Comparison of ENCODE assay signal across 8 cellular contexts in the genomic region with DNA sequence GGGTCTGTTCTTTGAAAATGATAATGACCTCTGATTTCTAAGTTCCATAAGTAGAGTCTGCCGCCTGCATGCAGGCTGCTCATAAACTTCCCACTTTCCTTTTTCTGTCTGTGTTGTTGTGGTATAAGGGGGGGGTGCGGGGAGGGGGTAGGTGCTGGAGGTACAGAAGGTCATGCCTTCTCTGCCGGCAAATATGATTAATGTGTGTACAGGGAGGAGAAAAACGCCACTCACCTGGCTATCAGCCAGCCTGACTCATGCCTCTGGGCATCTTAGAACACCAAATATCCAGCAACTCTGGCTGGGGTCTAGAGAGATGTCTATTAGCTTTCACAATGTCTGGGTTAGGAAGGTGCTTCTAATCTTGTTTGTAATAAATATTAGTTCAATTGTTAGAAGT.
DNase-seq lines count a peak whose midpoint lies in the region; ATAC-seq and TF ChIP-seq lines count a peak whose summit lies in the region.

No MANE protein-coding gene starts in this region.

- peaks cover 73% of the 10 kb centered on the region for H3K4me1 Mint-ChIP-seq in neural crest cell
- H3K4me1 Mint-ChIP-seq in endothelial cell (ENCODE audit: unreplicated experiment), result peaks cover 12% of the 10 kb centered on the region
- H3K4me1 Mint-ChIP-seq in endodermal cell, result peaks cover 26% of the 10 kb centered on the region

- no peaks in the 10 kb centered on the region for H3K36me3 Mint-ChIP-seq in neural crest cell (ENCODE audit: low read depth)
- peaks cover 4% of the 10 kb centered on the region for H3K36me3 Mint-ChIP-seq in endothelial cell (ENCODE audit: low read depth, unreplicated experiment)
- no peaks in the 10 kb centered on the region for H3K36me3 Mint-ChIP-seq in endodermal cell (ENCODE audit: low read depth)

- no peak overlapping the region for H3K9ac ChIP-seq in endodermal cell (ENCODE audit: extremely low read depth, low read length, poor library complexity, severe bottlenecking)

- H3K4me1 ChIP-seq in endodermal cell (ENCODE audit: control insufficient read depth, insufficient read depth, low read length), result peaks cover 6% of the 10 kb centered on the region

- H3K36me3 ChIP-seq in endodermal cell (ENCODE audit: control insufficient read depth, insufficient read depth, low read length), result peaks cover 17% of the 10 kb centered on the region

- no peaks in the 10 kb centered on the region for H3K9me3 ChIP-seq in endodermal cell (ENCODE audit: control insufficient read depth, low read length)

- H3K27me3 Mint-ChIP-seq in neural crest cell (ENCODE audit: low read depth) (no peaks in the 10 kb centered on the region), endothelial cell (ENCODE audit: unreplicated experiment) (peaks cover 2% of the 10 kb centered on the region), endodermal cell (ENCODE audit: insufficient read depth) (no peaks in the 10 kb centered on the region)

- H3K9me3 Mint-ChIP-seq in neural crest cell (no peaks in the 10 kb centered on the region), endothelial cell (ENCODE audit: unreplicated experiment) (no peaks in the 10 kb centered on the region), endodermal cell (no peaks in the 10 kb centered on the region)

- DNase-seq in GM20000 (ENCODE audit: low spot score), result peak; percentile 10
- DNase-seq in NCI-H2029 (lab: John Stamatoyannopoulos, UW), result peak; percentile 49
- DNase-seq in dermis blood vessel endothelial cell, result peak; percentile 97
- DNase-seq in neural crest cell (ENCODE audit: low read depth, low spot score), result no peak
- DNase-seq in endothelial cell (ENCODE audit: low spot score), result no peak
- no peak for DNase-seq in endodermal cell
- no peak for DNase-seq in activated effector memory CD4-positive, alpha-beta T cell treated with Interleukin-2 at 50 U/mL for 16 hours

- H3K27ac Mint-ChIP-seq in neural crest cell (ENCODE audit: unreplicated experiment) (peak overlapping the region; percentile 31), endothelial cell (ENCODE audit: unreplicated experiment) (no peak overlapping the region), endodermal cell (no peak overlapping the region)

- TF ChIP-seq CTCF in GM20000 (IDR thresholded peaks at IDR 0.05; ENCODE audit: extremely low read depth, missing control alignments) (no peak), neural crest cell (conservative IDR thresholded peaks at IDR 0.05) (no peak), endothelial cell (IDR thresholded peaks at IDR 0.05; ENCODE audit: unreplicated experiment) (no peak), endodermal cell (conservative IDR thresholded peaks at IDR 0.05) (no peak)

- ATAC-seq in GM19467 (IDR thresholded peaks at IDR 0.05; ENCODE audit: unreplicated experiment), result no peak

- peak overlapping the region; percentile 32 for H3K4me3 Mint-ChIP-seq in neural crest cell
- no peak overlapping the region for H3K4me3 Mint-ChIP-seq in endothelial cell (ENCODE audit: unreplicated experiment)
- H3K4me3 Mint-ChIP-seq in endodermal cell, result no peak overlapping the region

- H3K27me3 ChIP-seq in endodermal cell (ENCODE audit: control insufficient read depth, insufficient read depth, low read length, poor library complexity, severe bottlenecking), result no peaks in the 10 kb centered on the region

- H3K4me3 ChIP-seq in endodermal cell (ENCODE audit: low read length), result no peak overlapping the region

- 88% methylated on average over 4 of the region's 4 CpGs; no CpG with 5 or more reads in 1 of the 2 experiments for WGBS in endodermal cell (ENCODE audit: insufficient coverage in 1 of 2, insufficient read length in 1 of 2), 2 experiments

- no peak overlapping the region for H3K27ac ChIP-seq in endodermal cell (ENCODE audit: low read depth, low read length)

Comparison
In these comparisons a context has a peak if more than half of its experiments do, and no peak if none do; other contexts are left out.
1. DNase-seq: peak in GM20000 (single experiment), NCI-H2029 (single experiment) and dermis blood vessel endothelial cell (single experiment); none in neural crest cell (single experiment), endothelial cell (single experiment), endodermal cell (single experiment) and activated effector memory CD4-positive, alpha-beta T cell treated with Interleukin-2 at 50 U/mL for 16 hours (single experiment).